In the genomic region with DNA sequence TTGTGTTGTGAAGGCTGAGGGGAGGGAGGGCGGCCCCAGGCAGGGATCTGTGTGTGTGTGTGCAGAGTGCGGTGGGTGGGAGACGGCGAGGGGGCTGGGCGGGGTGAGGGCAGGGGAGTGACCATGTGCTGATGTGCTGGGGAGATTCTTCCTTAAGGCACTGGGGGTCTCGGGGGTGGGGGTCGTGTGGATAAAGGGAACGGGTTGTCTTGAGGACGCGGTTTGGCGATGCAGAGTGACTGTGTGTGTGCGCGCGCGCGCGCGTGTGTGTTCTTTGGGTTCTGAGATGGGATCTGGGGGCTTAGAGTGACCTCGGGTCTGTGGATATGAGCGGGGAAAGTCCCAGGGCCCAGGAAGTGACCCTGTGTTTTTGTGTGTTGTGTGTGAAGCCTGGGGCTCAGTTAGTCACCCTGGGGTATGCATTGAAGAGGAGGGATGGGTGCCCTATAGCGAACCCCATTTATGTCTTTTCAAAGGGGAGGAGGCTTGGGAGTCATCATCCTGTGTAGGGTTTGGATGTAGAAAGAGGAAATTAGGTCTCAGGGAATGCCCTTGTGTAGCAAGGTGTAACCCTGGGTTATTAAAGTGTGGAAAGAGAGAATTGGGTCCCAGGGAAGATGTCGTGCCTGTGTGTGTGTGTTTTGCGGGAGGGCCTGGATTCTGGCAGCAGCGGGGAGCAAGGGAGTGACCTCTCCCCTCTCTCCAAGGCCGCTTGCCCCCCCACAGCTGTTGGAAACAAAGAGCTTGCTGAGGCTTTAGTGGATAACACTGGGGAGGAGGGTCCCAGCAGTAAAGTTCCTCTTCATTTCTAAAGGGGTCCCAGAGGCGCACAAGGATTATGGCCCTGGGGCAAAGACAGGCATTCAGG, we compare ENCODE assay signal across 8 cellular contexts. TPM values are rescaled to one million over a fixed set of nuclear protein-coding genes. Genes with fewer than 3 reads are reported as not detected.
A peak's percentile ranks its signal among the peaks of the same experiment; 100 is the strongest.
DNase-seq lines count a peak whose midpoint lies in the region; ATAC-seq and TF ChIP-seq lines count a peak whose summit lies in the region.

No MANE protein-coding gene starts in this region.

- TF ChIP-seq CTCF in GM23338 (conservative IDR thresholded peaks at IDR 0.05; ENCODE audit: low read depth in 2 of 2) (no peak), SU-DHL-6 (IDR thresholded peaks at IDR 0.05; ENCODE audit: insufficient read depth, low read length, poor library complexity, severe bottlenecking) (no peak), gastroesophageal sphincter (IDR thresholded peaks at IDR 0.05) (no peak)

- 23 to 50% methylated on average over 9 to 17 of the region's 26 CpGs for WGBS in gastroesophageal sphincter (ENCODE audit: low coverage in 1 of 2), 2 donors

- H3K9me2 ChIP-seq in GM23338 (ENCODE audit: insufficient read depth) (no peaks in the 10 kb centered on the region), SU-DHL-6 (replicated peaks; ENCODE audit: insufficient read depth, low read length) (no peaks in the 10 kb centered on the region)

- H3F3A ChIP-seq in GM23338 (replicated peaks; ENCODE audit: low read depth) (0 out of 2 replicates have a peak, but pooled peaks cover 4% of the 10 kb centered on the region), SU-DHL-6 (ENCODE audit: insufficient read depth) (peaks cover 7% of the 10 kb centered on the region; the same call in 1 of the 2 replicates)

- TF ChIP-seq EP300 in gastroesophageal sphincter (IDR thresholded peaks at IDR 0.05), result no peak

- H3K79me2 ChIP-seq in GM23338 (replicated peaks; ENCODE audit: insufficient read depth) (peaks cover 54% of the 10 kb centered on the region), SU-DHL-6 (ENCODE audit: insufficient read depth, low read length) (no peaks in the 10 kb centered on the region)

- peaks cover 23% of the 10 kb centered on the region; the same call in 1 of the 2 replicates for H4K20me1 ChIP-seq in GM23338 (replicated peaks; ENCODE audit: insufficient read depth)
- H4K20me1 ChIP-seq in SU-DHL-6 (ENCODE audit: low read depth, low read length), result no peaks in the 10 kb centered on the region

- H3K27me3 Mint-ChIP-seq in GM23338 (ENCODE audit: insufficient read depth, low read depth, poor library complexity), result peaks cover 9% of the 10 kb centered on the region

- H3K9ac ChIP-seq in SU-DHL-6 (ENCODE audit: low read length), result peak overlapping the region; percentile 65

- H3K4me3 ChIP-seq in GM23338 (peak overlapping the region; percentile 64), SU-DHL-6 (ENCODE audit: insufficient read depth, low read length, poor library complexity, severe bottlenecking) (peak overlapping the region; percentile 70), gastroesophageal sphincter (peak overlapping the region; percentile 43 to 72), skeletal muscle cell (ENCODE audit: low read depth, low read length) (peak overlapping the region; percentile 70)

- H3K4me3 Mint-ChIP-seq in GM23338, result peak overlapping the region; percentile 88

- H3K4me2 ChIP-seq in GM23338, result peak overlapping the region; percentile 84
- H3K4me2 ChIP-seq in SU-DHL-6 (ENCODE audit: low read depth, low read length, poor library complexity, severe bottlenecking), result peak overlapping the region; percentile 66

- H3K36me3 Mint-ChIP-seq in GM23338 (ENCODE audit: low read depth), result peaks cover 3% of the 10 kb centered on the region; the same call in 1 of the 3 replicates

- no peaks in the 10 kb centered on the region; the same call in 2 of the 3 replicates for H3K9me3 Mint-ChIP-seq in GM23338

- H3K9me3 ChIP-seq in SU-DHL-6 (ENCODE audit: insufficient read depth, low read length), result no peaks in the 10 kb centered on the region
- H3K9me3 ChIP-seq in gastroesophageal sphincter, result no peaks in the 10 kb centered on the region

- no peaks in the 10 kb centered on the region for H3K36me3 ChIP-seq in GM23338 (ENCODE audit: insufficient read depth)
- no peaks in the 10 kb centered on the region for H3K36me3 ChIP-seq in SU-DHL-6 (ENCODE audit: low read length)
- no peaks in the 10 kb centered on the region for H3K36me3 ChIP-seq in gastroesophageal sphincter

- DNase-seq in GM23338 (ENCODE audit: low spot score) (peak; percentile 54), skeletal muscle cell (ENCODE audit: low read depth) (no peak), NCI-H187 (lab: John Stamatoyannopoulos, UW) (no peak), SKM-1 (lab: John Stamatoyannopoulos, UW; ENCODE audit: unreplicated experiment) (no peak), NCI-H2081 treated with DMSO at 0.1 percent for 48 hours (lab: John Stamatoyannopoulos, UW) (no peak), AG20443 (ENCODE audit: low spot score) (no peak)

- H2AFZ ChIP-seq in GM23338, result no peak overlapping the region
- H2AFZ ChIP-seq in SU-DHL-6 (ENCODE audit: low read depth, low read length, severe bottlenecking), result peak overlapping the region; percentile 96

- peak overlapping the region; percentile 77 for H3K27ac Mint-ChIP-seq in GM23338

- peaks cover 30% of the 10 kb centered on the region for H3K4me1 Mint-ChIP-seq in GM23338

- H3K4me1 ChIP-seq in GM23338 (ENCODE audit: insufficient read depth) (peaks cover 18% of the 10 kb centered on the region), gastroesophageal sphincter (peaks cover 0 to 16% (median 0%) of the 10 kb centered on the region in 3 donors)

- TF ChIP-seq POLR2A in gastroesophageal sphincter (IDR thresholded peaks at IDR 0.05), result no peak

- H3K27ac ChIP-seq in GM23338 (ENCODE audit: low read depth), result no peak overlapping the region
- H3K27ac ChIP-seq in SU-DHL-6 (ENCODE audit: low read depth, low read length), result no peak overlapping the region
- H3K27ac ChIP-seq in gastroesophageal sphincter, result peak overlapping the region in 1 of 4 donors; percentile 51

- peak; percentile 34 for ATAC-seq in GM23338
- ATAC-seq in gastroesophageal sphincter, result no peak

- H3K27me3 ChIP-seq in GM23338 (ENCODE audit: insufficient read depth) (no peaks in the 10 kb centered on the region), SU-DHL-6 (ENCODE audit: low read length) (no peaks in the 10 kb centered on the region), gastroesophageal sphincter (peaks cover 9% of the 10 kb centered on the region)

TF ChIP-seq in GM23338, 12 proteins besides CTCF, POLR2A, EP300 and RAD21 (continues in another document):
- no peak for TF ChIP-seq NANOG (IDR thresholded peaks at IDR 0.05; ENCODE audit: borderline replicate concordance)
- no peak for TF ChIP-seq CREB1 (CRISPR knock-in tag; IDR thresholded peaks at IDR 0.05; ENCODE audit: low read depth)
- TF ChIP-seq, protein P1, sequence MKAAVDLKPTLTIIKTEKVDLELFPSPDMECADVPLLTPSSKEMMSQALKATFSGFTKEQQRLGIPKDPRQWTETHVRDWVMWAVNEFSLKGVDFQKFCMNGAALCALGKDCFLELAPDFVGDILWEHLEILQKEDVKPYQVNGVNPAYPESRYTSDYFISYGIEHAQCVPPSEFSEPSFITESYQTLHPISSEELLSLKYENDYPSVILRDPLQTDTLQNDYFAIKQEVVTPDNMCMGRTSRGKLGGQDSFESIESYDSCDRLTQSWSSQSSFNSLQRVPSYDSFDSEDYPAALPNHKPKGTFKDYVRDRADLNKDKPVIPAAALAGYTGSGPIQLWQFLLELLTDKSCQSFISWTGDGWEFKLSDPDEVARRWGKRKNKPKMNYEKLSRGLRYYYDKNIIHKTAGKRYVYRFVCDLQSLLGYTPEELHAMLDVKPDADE (IDR thresholded peaks at IDR 0.05), result no peak
- TF ChIP-seq EZH2 (IDR thresholded peaks at IDR 0.05; ENCODE audit: low read depth, unreplicated experiment), result no peak
- TF ChIP-seq ZNF114 (CRISPR knock-in tag; IDR thresholded peaks at IDR 0.05), result no peak
- no peak for TF ChIP-seq JUNB (IDR thresholded peaks at IDR 0.05; ENCODE audit: unreplicated experiment)

RNA-seq across cellular contexts. Expression of a gene that starts 1.4 kb away (rescaled TPM):
- 75.8 and 85.2 TPM in 2 replicates for total RNA-seq in GM23338 (2014; rRNA removed; shearing (Covaris generic))
- 6.6 and 12.8 TPM in 2 replicates for polyA plus RNA-seq in GM23338 (2016; fragmentation: Nextera tagmentation; extraction: Ambion mirVana)
- total RNA-seq in gastroesophageal sphincter, result 1 to 10 TPM in 1 of 4 donors, under 1 TPM in 2, not detected in 1; 0.10 to 1.1 (median 0.81) TPM

RNA-seq across cellular contexts. Expression of a gene that starts 47.4 kb away (rescaled TPM):
- total RNA-seq in GM23338 (2014; rRNA removed; shearing (Covaris generic)), result 30.6 and 34.5 TPM in 2 replicates
- polyA plus RNA-seq in GM23338 (2016; fragmentation: Nextera tagmentation; extraction: Ambion mirVana), result 19.0 and 19.7 TPM in 2 replicates
- 10 to 100 TPM; 19.1 to 56.9 (median 34.8) TPM for total RNA-seq in gastroesophageal sphincter

Comparison
In these comparisons a context has a peak if more than half of its experiments do, and no peak if none do; other contexts are left out.
1. RNA of a gene that starts 1.4 kb away (total RNA-seq): 75.8 to 85.2 TPM in GM23338; 0.10 to 1.1 TPM in gastroesophageal sphincter; every median in the first group is over 10 times any median in the second.
2. Peak in every context shown above with its lines, with median percentiles within 50 percentile points of each other: H3K4me3 ChIP-seq.